In genomic region chr10:96719205-96719604, GRCh38 we compare ENCODE assay signal across 10 cellular contexts. TPM values are rescaled to one million over a fixed set of nuclear protein-coding genes. Genes with fewer than 3 reads are reported as not detected.
DNase-seq lines count a peak whose midpoint lies in the region; ATAC-seq and TF ChIP-seq lines count a peak whose summit lies in the region.
"Had no signal": no experiment of that assay in that cellular context is flagged by ENCODE, and none has a peak within 500 bp of the region (broad histone marks: within the 10 kb centered on the region; RNA-seq: fewer than 3 reads in every experiment).

No MANE protein-coding gene starts in this region.

- H2AFZ ChIP-seq in OCI-LY3 (ENCODE audit: low read depth, low read length), result no peak overlapping the region

- H3K4me3 ChIP-seq in heart left ventricle (peak overlapping the region in 8 of 12 donors; percentile 9 to 75 (median 63)), OCI-LY3 (ENCODE audit: low read length) (peak overlapping the region; percentile 98), iPS-15b (ENCODE audit: low read depth, low read length) (peak overlapping the region; percentile 76), tibial nerve (peak overlapping the region in 2 of 4 donors; percentile 56 to 57)

- in situ Hi-C loops in ACHN (cut with HindIII; ENCODE audit: low pct_ligation_motif_present, low pct_unique_long_range_greater_than_20kb, low sequenced_read_pairs), result no loop called here

- TF ChIP-seq CTCF in heart left ventricle (IDR thresholded peaks at IDR 0.05) (no peak), OCI-LY3 (IDR thresholded peaks at IDR 0.05; ENCODE audit: low read depth, low read length) (no peak), tibial nerve (IDR thresholded peaks at IDR 0.05) (no peak)

- H3K9me3 ChIP-seq in heart left ventricle, result no peaks in the 10 kb centered on the region
- no peaks in the 10 kb centered on the region for H3K9me3 ChIP-seq in OCI-LY3 (ENCODE audit: insufficient read depth, low read length)
- no peaks in the 10 kb centered on the region for H3K9me3 ChIP-seq in iPS-15b (ENCODE audit: control insufficient read depth, insufficient read depth, low read length)
- no peaks in the 10 kb centered on the region for H3K9me3 ChIP-seq in tibial nerve
- H3K9me3 ChIP-seq: vagina had no signal

- no peaks in the 10 kb centered on the region; the same call in 1 of the 2 replicates for H4K20me1 ChIP-seq in OCI-LY3 (ENCODE audit: insufficient read depth, low read length)

- H3K27ac ChIP-seq in heart left ventricle, result peak overlapping the region in 6 of 12 donors; percentile 1 to 89 (median 62)
- no peak overlapping the region for H3K27ac ChIP-seq in OCI-LY3 (ENCODE audit: low read length)
- H3K27ac ChIP-seq in tibial nerve, result peak overlapping the region in 3 of 4 donors; percentile 4 to 80 (median 66)

- DNase-seq in heart left ventricle, result no peak
- DNase-seq in cardiac septum (ENCODE audit: low spot score), result no peak
- DNase-seq in tibial nerve (ENCODE audit: low spot score in 2 of 2), result no peak
- DNase-seq in ACHN, result no peak
- no peak for DNase-seq in stimulated activated CD4-positive, alpha-beta T cell treated with anti-CD3 and anti-CD28 coated beads, Interleukin-12 subunit alpha, Interleukin-12 subunit beta, amount 100 ng/mL, for 4 hours
- DNase-seq: IMR-90 had no signal

- H3K9ac ChIP-seq in OCI-LY3 (ENCODE audit: low read length) (peak overlapping the region; percentile 95), iPS-15b (ENCODE audit: low read depth, low read length) (no peak overlapping the region)

- peaks cover 0 to 45% (median 5%) of the 10 kb centered on the region in 12 donors for H3K4me1 ChIP-seq in heart left ventricle
- H3K4me1 ChIP-seq in OCI-LY3 (ENCODE audit: low read length), result peaks cover 27% of the 10 kb centered on the region
- H3K4me1 ChIP-seq in iPS-15b (ENCODE audit: control insufficient read depth, insufficient read depth, low read length), result peaks cover 14% of the 10 kb centered on the region
- H3K4me1 ChIP-seq in tibial nerve, result peaks cover 0 to 14% (median 0%) of the 10 kb centered on the region in 4 donors

- TF ChIP-seq POLR2A in heart left ventricle (IDR thresholded peaks at IDR 0.05) (no peak), tibial nerve (IDR thresholded peaks at IDR 0.05) (no peak)

- H3K36me3 ChIP-seq in heart left ventricle (no peaks in the 10 kb centered on the region), OCI-LY3 (replicated peaks; ENCODE audit: low read depth, low read length) (peaks cover 18% of the 10 kb centered on the region), iPS-15b (ENCODE audit: control insufficient read depth, insufficient read depth, low read length) (no peaks in the 10 kb centered on the region), tibial nerve (no peaks in the 10 kb centered on the region)
- H3K36me3 ChIP-seq: vagina had no signal

- H3K27me3 ChIP-seq in heart left ventricle (peaks cover 0 to 9% (median 0%) of the 10 kb centered on the region in 9 donors), OCI-LY3 (ENCODE audit: low read depth, low read length) (no peaks in the 10 kb centered on the region), iPS-15b (ENCODE audit: control insufficient read depth, insufficient read depth, low read length) (peaks cover 3% of the 10 kb centered on the region), tibial nerve (peaks cover 0 to 18% of the 10 kb centered on the region in 2 donors)
- H3K27me3 ChIP-seq: vagina had no signal

- WGBS in heart left ventricle, 4 donors, result 93 to 98% (median 95%) methylated on average over 1 of the region's 1 CpG
- 77 to 83% methylated on average over 1 of the region's 1 CpG for WGBS in tibial nerve, 2 donors

- ATAC-seq in heart left ventricle (no peak), HG03135 (IDR thresholded peaks at IDR 0.05; ENCODE audit: unreplicated experiment) (no peak)

- H3K4me2 ChIP-seq in OCI-LY3 (ENCODE audit: low read length), result peak overlapping the region; percentile 96

- no peak for TF ChIP-seq EP300 in tibial nerve (IDR thresholded peaks at IDR 0.05)

- intact Hi-C loops in heart left ventricle (cut with DNase I) (loop anchor here in 1 of 10 donors (10.0 kb wide), 1 partner anchor 64 kb away; no protein-coding TSS in a partner anchor), cardiac septum (cut with DNase I) (no loop called here)

- peaks cover 33% of the 10 kb centered on the region for H3K79me2 ChIP-seq in OCI-LY3 (ENCODE audit: low read length)

RNA-seq across cellular contexts. Expression of gene PIK3AP1, which starts 1.1 kb away (rescaled TPM):
- total RNA-seq in heart left ventricle, result 10 to 100 TPM in 2 of 9 donors, 1 to 10 TPM in 7; 1.4 to 37.9 (median 6.1) TPM
- polyA plus RNA-seq in heart left ventricle, result 1 to 10 TPM; 1.3 to 1.8 TPM
- 2.8 TPM for total RNA-seq in cardiac septum
- total RNA-seq in tibial nerve, result 10 to 100 TPM in 3 of 4 donors, 1 to 10 TPM in 1; 7.1 to 21.3 (median 14.2) TPM
